In genomic region chr9:136117291-136118060, GRCh38 we compare ENCODE assay signal across 8 cellular contexts. TPM values are rescaled to one million over a fixed set of nuclear protein-coding genes. Genes with fewer than 3 reads are reported as not detected.
DNase-seq lines count a peak whose midpoint lies in the region; ATAC-seq and TF ChIP-seq lines count a peak whose summit lies in the region.

No MANE protein-coding gene starts in this region.

- H3K4me3 ChIP-seq in fibroblast of pulmonary artery (replicated peaks; ENCODE audit: low read depth, low read length) (peak overlapping the region; percentile 68), trophoblast cell (ENCODE audit: low read depth, low read length) (peak overlapping the region; percentile 86)

- peaks cover 14% of the 10 kb centered on the region for H3K36me3 Mint-ChIP-seq in T-helper 2 cell treated with Interferon-gamma antibody and Interleukin-4, amounts not matched to agents 5 μg/mL and 100 μg/mL, for 36 hours (ENCODE audit: low read depth)

- DNase-seq in DMS53 (lab: John Stamatoyannopoulos, UW) (peak; percentile 68), DMS53 treated with DMSO at 0.1 percent for 48 hours (lab: John Stamatoyannopoulos, UW; ENCODE audit: unreplicated experiment) (no peak), fibroblast of pulmonary artery (ENCODE audit: low read depth) (peak; percentile 22), trophoblast cell (peak; percentile 16 to 52), NCI-H187 treated with DMSO at 0.1 percent for 48 hours (lab: John Stamatoyannopoulos, UW) (no peak), GOT3 (lab: John Stamatoyannopoulos, UW) (no peak)
- peak; percentile 25 for DNase-seq in T-helper 2 cell treated with Interferon-gamma antibody and Interleukin-4, amounts not matched to agents 5 μg/mL and 100 μg/mL, for 36 hours (ENCODE audit: low spot score)

- no peaks in the 10 kb centered on the region for H3K9me3 Mint-ChIP-seq in T-helper 2 cell treated with Interferon-gamma antibody and Interleukin-4, amounts not matched to agents 5 μg/mL and 100 μg/mL, for 36 hours

- peaks cover 8% of the 10 kb centered on the region for H3K4me1 Mint-ChIP-seq in T-helper 2 cell treated with Interferon-gamma antibody and Interleukin-4, amounts not matched to agents 5 μg/mL and 100 μg/mL, for 36 hours (ENCODE audit: low read depth)

- peaks cover 11 to 13% of the 10 kb centered on the region in 2 experiments for H3K4me1 ChIP-seq in trophoblast cell (ENCODE audit: control insufficient read depth in 1 of 2, insufficient read depth in 2 of 2, low read length in 2 of 2)

- H3K18ac ChIP-seq in trophoblast cell (ENCODE audit: low read length) = peak overlapping the region; percentile 53

- H3K4me3 Mint-ChIP-seq in T-helper 2 cell treated with Interferon-gamma antibody and Interleukin-4, amounts not matched to agents 5 μg/mL and 100 μg/mL, for 36 hours = peak overlapping the region; percentile 80

- H3K9ac ChIP-seq in trophoblast cell (ENCODE audit: low read length) = peak overlapping the region; percentile 90

- H3K23ac ChIP-seq in trophoblast cell (ENCODE audit: low read length) = no peak overlapping the region

- WGBS in trophoblast cell (ENCODE audit: extremely low coverage, insufficient coverage, insufficient read length) = no CpG with 5 or more reads among the region's 30 CpGs

- H3K27me3 ChIP-seq in trophoblast cell (ENCODE audit: insufficient read depth, low read length) = no peaks in the 10 kb centered on the region

- peak overlapping the region; percentile 87 for H3K27ac ChIP-seq in trophoblast cell (ENCODE audit: low read depth, low read length)

- H2BK12ac ChIP-seq in trophoblast cell (ENCODE audit: low read length) = peak overlapping the region; percentile 58

- peaks cover 19% of the 10 kb centered on the region for H3K79me1 ChIP-seq in trophoblast cell (ENCODE audit: low read length)

- peaks cover 16% of the 10 kb centered on the region for H3K79me2 ChIP-seq in trophoblast cell (ENCODE audit: control insufficient read depth, insufficient read depth, low read length, poor library complexity)

- no peak for TF ChIP-seq CTCF in fibroblast of pulmonary artery (IDR thresholded peaks at IDR 0.05; ENCODE audit: low read length, missing control alignments)

- no peaks in the 10 kb centered on the region for H3K9me3 ChIP-seq in trophoblast cell (ENCODE audit: insufficient read depth, low read depth, low read length)

- peak overlapping the region; percentile 73 for H3K14ac ChIP-seq in trophoblast cell (ENCODE audit: low read length)

- H3K27me3 Mint-ChIP-seq in T-helper 2 cell treated with Interferon-gamma antibody and Interleukin-4, amounts not matched to agents 5 μg/mL and 100 μg/mL, for 36 hours (ENCODE audit: low read depth) = no peaks in the 10 kb centered on the region

- ATAC-seq in HG03039 (IDR thresholded peaks at IDR 0.05; ENCODE audit: unreplicated experiment) = peak; percentile 0

- peak overlapping the region; percentile 58 for H2BK5ac ChIP-seq in trophoblast cell (ENCODE audit: low read depth, low read length, poor library complexity)

- H3K4me2 ChIP-seq in trophoblast cell (ENCODE audit: low read length) = peak overlapping the region; percentile 66

- peak overlapping the region; percentile 32 for H4K12ac ChIP-seq in trophoblast cell (ENCODE audit: low read depth, low read length)

- peaks cover 18 to 23% of the 10 kb centered on the region in 2 experiments for H3K36me3 ChIP-seq in trophoblast cell (ENCODE audit: control insufficient read depth in 1 of 2, insufficient read depth in 2 of 2, low read length in 2 of 2)

- peak overlapping the region; percentile 63 for H2AK5ac ChIP-seq in trophoblast cell (ENCODE audit: low read length)

- H4K91ac ChIP-seq in trophoblast cell (ENCODE audit: low read depth, low read length) = peak overlapping the region; percentile 90

- peak overlapping the region; percentile 79 for H4K8ac ChIP-seq in trophoblast cell (ENCODE audit: low read depth, low read length)

- peak overlapping the region; percentile 28 for H2AFZ ChIP-seq in trophoblast cell (ENCODE audit: insufficient read depth, low read length, poor library complexity)

- H3K4ac ChIP-seq in trophoblast cell (ENCODE audit: low read depth, low read length) = peak overlapping the region; percentile 58

- H3K27ac Mint-ChIP-seq in T-helper 2 cell treated with Interferon-gamma antibody and Interleukin-4, amounts not matched to agents 5 μg/mL and 100 μg/mL, for 36 hours = peak overlapping the region; percentile 52

- peak overlapping the region; percentile 49 for H2BK120ac ChIP-seq in trophoblast cell (ENCODE audit: insufficient read depth, low read length, poor library complexity)

RNA-seq across cellular contexts. Expression of gene TMEM250, which starts 1.2 kb away (rescaled TPM):
- 18.2 and 18.3 TPM in 2 replicates for polyA plus RNA-seq in trophoblast cell (2013)

RNA-seq across cellular contexts. Expression of gene NACC2, which starts 22.4 kb away (rescaled TPM):
- polyA plus RNA-seq in trophoblast cell (2013) = 13.9 and 14.5 TPM in 2 replicates

Comparison
In these comparisons a context has a peak if more than half of its experiments do, and no peak if none do; other contexts are left out.
1. DNase-seq: peak in DMS53 (single experiment), T-helper 2 cell treated with Interferon-gamma antibody and Interleukin-4, amounts not matched to agents 5 μg/mL and 100 μg/mL, for 36 hours (single experiment), fibroblast of pulmonary artery (single experiment) and trophoblast cell (2 of 2); none in DMS53 treated with DMSO at 0.1 percent for 48 hours (single experiment), NCI-H187 treated with DMSO at 0.1 percent for 48 hours (single experiment) and GOT3 (single experiment).